Comparison of ENCODE assay signal across 24 cellular contexts in the genomic region with DNA sequence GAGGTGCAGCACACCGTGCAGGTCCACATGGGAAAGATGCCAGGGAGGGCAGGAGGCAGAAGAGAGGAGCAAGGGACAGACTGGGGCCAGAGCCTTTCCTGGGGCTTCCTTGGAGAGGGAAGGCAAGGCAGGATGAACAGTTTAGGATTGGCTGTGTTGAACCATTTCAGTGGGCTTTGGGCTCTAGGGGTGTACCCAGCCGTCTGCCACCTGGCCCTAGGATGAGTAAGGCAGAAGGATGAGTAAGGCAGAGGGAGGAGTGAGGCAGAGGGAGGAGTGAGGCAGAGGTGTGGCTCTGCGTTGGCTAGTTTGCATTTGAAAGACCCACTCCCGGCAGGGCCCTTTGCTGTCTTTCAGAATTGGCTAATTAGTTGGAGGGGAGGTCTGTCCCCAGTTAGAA. TPM values are rescaled to one million over a fixed set of nuclear protein-coding genes. Genes with fewer than 3 reads are reported as not detected.
DNase-seq lines count a peak whose midpoint lies in the region; ATAC-seq and TF ChIP-seq lines count a peak whose summit lies in the region.
"Had no signal": no experiment of that assay in that cellular context is flagged by ENCODE, and none has a peak within 500 bp of the region (broad histone marks: within the 10 kb centered on the region; RNA-seq: fewer than 3 reads in every experiment).

No MANE protein-coding gene starts in this region.

- H3K4me1 ChIP-seq in HEK293 (ENCODE audit: control insufficient read depth, insufficient read depth, low read length): no peaks in the 10 kb centered on the region
- H3K4me1 ChIP-seq: left lung, testis had no signal

- H3K27ac Mint-ChIP-seq in activated T-helper 17 cell treated with anti-CD3 and anti-CD28 coated beads, Interleukin-2, amount 50 U/mL, for 72 hours: no peak overlapping the region
- H3K27ac Mint-ChIP-seq: CD4-positive, alpha-beta memory T cell; nephron progenitor cell had no signal

- no peak overlapping the region for H3K4me3 ChIP-seq in HEK293 (ENCODE audit: low read depth, low read length)
- H3K4me3 ChIP-seq: left lung, testis had no signal

- POLR2A ChIA-PET in HEK293 (lab: Yijun Ruan, JAX): no interaction called here

- H3K4me1 Mint-ChIP-seq in activated T-helper 17 cell treated with anti-CD3 and anti-CD28 coated beads, Interleukin-2, amount 50 U/mL, for 72 hours: no peaks in the 10 kb centered on the region
- H3K4me1 Mint-ChIP-seq: CD4-positive, alpha-beta memory T cell; nephron progenitor cell had no signal

- no peaks in the 10 kb centered on the region for H3K36me3 ChIP-seq in HEK293 (ENCODE audit: control insufficient read depth in 2 of 2, insufficient read depth in 1 of 2, low read length in 2 of 2)
- H3K36me3 ChIP-seq: left lung had no signal

- CTCF ChIA-PET in HEK293 (lab: Yijun Ruan, JAX): no interaction called here

- no peak overlapping the region for H3K4me3 Mint-ChIP-seq in activated T-helper 17 cell treated with anti-CD3 and anti-CD28 coated beads, Interleukin-2, amount 50 U/mL, for 72 hours
- H3K4me3 Mint-ChIP-seq: CD4-positive, alpha-beta memory T cell; nephron progenitor cell had no signal

- peaks cover 13% of the 10 kb centered on the region for H3K27me3 Mint-ChIP-seq in activated T-helper 17 cell treated with anti-CD3 and anti-CD28 coated beads, Interleukin-2, amount 50 U/mL, for 72 hours

- TF ChIP-seq CTCF in HEK293 (tag by site-specific recombination; IDR thresholded peaks at IDR 0.05): no peak

- H3K9me3 ChIP-seq in HEK293 (ENCODE audit: control insufficient read depth, insufficient read depth, low read depth, low read length): no peaks in the 10 kb centered on the region
- H3K9me3 ChIP-seq: testis had no signal

- DNase-seq in Daoy (ENCODE audit: low read depth) (peak; percentile 57), iPS-NIHi11 (ENCODE audit: low spot score) (peak; percentile 58), cerebellar nuclear complex (lab: John Stamatoyannopoulos, UW) (no peak), SIG-M5 treated with dmso at 0.1 percent for 504 hours (lab: John Stamatoyannopoulos, UW; ENCODE audit: unreplicated experiment) (no peak)
- DNase-seq: activated CD4-positive, alpha-beta T cell treated with anti-CD3 and anti-CD28 coated beads for 48 hours; activated effector memory CD4-positive, alpha-beta T cell treated with anti-CD3 and anti-CD28 coated beads, Interleukin-2, amount 50 U/mL, for 16 hours; CD4-positive, alpha-beta memory T cell; dermis blood vessel endothelial cell; DMS53; left lung; midbrain; MM.1S; NCI-H2171 treated with DMSO at 0.1 percent for 48 hours; nephron progenitor cell; OCI-M1; SIG-M5; T-helper 1 cell; testis had no signal

- H3K36me3 Mint-ChIP-seq in activated T-helper 17 cell treated with anti-CD3 and anti-CD28 coated beads, Interleukin-2, amount 50 U/mL, for 72 hours (ENCODE audit: low read depth): no peaks in the 10 kb centered on the region
- H3K36me3 Mint-ChIP-seq: CD4-positive, alpha-beta memory T cell had no signal

- no peaks in the 10 kb centered on the region for H3K9me3 Mint-ChIP-seq in activated T-helper 17 cell treated with anti-CD3 and anti-CD28 coated beads, Interleukin-2, amount 50 U/mL, for 72 hours

- no peak overlapping the region for H3K27ac ChIP-seq in HEK293 (ENCODE audit: extremely low read depth, low read depth, low read length)
- H3K27ac ChIP-seq: left lung, testis had no signal

- peak; percentile 65 for ATAC-seq in activated T-helper 17 cell treated with anti-CD3 and anti-CD28 coated beads, Interleukin-2, amount 50 U/mL, for 72 hours (replicated peaks)
- no peak for ATAC-seq in HG03460 (IDR thresholded peaks at IDR 0.05; ENCODE audit: unreplicated experiment)
- ATAC-seq in GM21786 (IDR thresholded peaks at IDR 0.05; ENCODE audit: unreplicated experiment): no peak
- ATAC-seq: left lung, sciatic nerve had no signal

TF ChIP-seq in HEK293, 187 proteins besides CTCF, POLR2A, EP300 and RAD21:
- TF ChIP-seq AEBP2 (tag by site-specific recombination; IDR thresholded peaks at IDR 0.05; ENCODE audit: borderline replicate concordance) (no peak), ZBTB17 (tag by site-specific recombination; IDR thresholded peaks at IDR 0.05) (no peak), REST (tag by site-specific recombination; IDR thresholded peaks at IDR 0.05) (no peak), KLF1 (tag by site-specific recombination; IDR thresholded peaks at IDR 0.05) (peak; percentile 19; the same call in 1 of the 2 replicates)
- TF ChIP-seq, protein P1, sequence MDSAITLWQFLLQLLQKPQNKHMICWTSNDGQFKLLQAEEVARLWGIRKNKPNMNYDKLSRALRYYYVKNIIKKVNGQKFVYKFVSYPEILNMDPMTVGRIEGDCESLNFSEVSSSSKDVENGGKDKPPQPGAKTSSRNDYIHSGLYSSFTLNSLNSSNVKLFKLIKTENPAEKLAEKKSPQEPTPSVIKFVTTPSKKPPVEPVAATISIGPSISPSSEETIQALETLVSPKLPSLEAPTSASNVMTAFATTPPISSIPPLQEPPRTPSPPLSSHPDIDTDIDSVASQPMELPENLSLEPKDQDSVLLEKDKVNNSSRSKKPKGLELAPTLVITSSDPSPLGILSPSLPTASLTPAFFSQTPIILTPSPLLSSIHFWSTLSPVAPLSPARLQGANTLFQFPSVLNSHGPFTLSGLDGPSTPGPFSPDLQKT (IDR thresholded peaks at IDR 0.05; ENCODE audit: borderline replicate concordance, low read depth, low read length): no peak

RNA-seq across cellular contexts. Expression of gene PRF1, which starts 31.5 kb away (rescaled TPM):
- total RNA-seq in Daoy (2014; rRNA removed; shearing (Covaris generic)): not detected in 2 replicates
- total RNA-seq in activated T-helper 17 cell treated with anti-CD3 and anti-CD28 coated beads, Interleukin-2, amount 50 U/mL, for 72 hours: 10 to 100 TPM; 22.5 to 28.5 TPM
- total RNA-seq: dermis blood vessel endothelial cell, epithelial cell of proximal tubule had no signal

RNA-seq across cellular contexts. Expression of gene ADAMTS14, which starts 38.3 kb away (rescaled TPM):
- 0.06 TPM in 1 of 2 replicates, not detected in the other for total RNA-seq in Daoy (2014; rRNA removed; shearing (Covaris generic))
- total RNA-seq in activated T-helper 17 cell treated with anti-CD3 and anti-CD28 coated beads, Interleukin-2, amount 50 U/mL, for 72 hours: under 1 TPM; 0.06 to 0.19 TPM
- total RNA-seq: CD4-positive, alpha-beta memory T cell had no signal

Comparison
In these comparisons a context has a peak if more than half of its experiments do, and no peak if none do; other contexts are left out.
1. DNase-seq: peak in Daoy (single experiment) and iPS-NIHi11 (single experiment); none in cerebellar nuclear complex (0 of 2) and SIG-M5 treated with dmso at 0.1 percent for 504 hours (single experiment).
2. RNA of gene PRF1, which starts 31.5 kb away (total RNA-seq): 22.5 to 28.5 TPM in activated T-helper 17 cell treated with anti-CD3 and anti-CD28 coated beads, Interleukin-2, amount 50 U/mL, for 72 hours; not detected in Daoy; every median in the first group is over 10 times any median in the second.